Comparison of ENCODE assay signal across 19 cellular contexts in genomic region chr1:89518116-89518780, GRCh38. TPM values are rescaled to one million over a fixed set of nuclear protein-coding genes. Genes with fewer than 3 reads are reported as not detected.
A peak's percentile ranks its signal among the peaks of the same experiment; 100 is the strongest.
DNase-seq lines count a peak whose midpoint lies in the region; ATAC-seq and TF ChIP-seq lines count a peak whose summit lies in the region.
"Had no signal": no experiment of that assay in that cellular context is flagged by ENCODE, and none has a peak within 500 bp of the region (broad histone marks: within the 10 kb centered on the region; RNA-seq: fewer than 3 reads in every experiment).

No MANE protein-coding gene starts in this region.

- POLR2A ChIA-PET in IMR-90 (lab: Charles Lee; ENCODE audit: unreplicated experiment), result no interaction called here

- H3K4me3 ChIP-seq in IMR-90 (ENCODE audit: insufficient read depth, low read depth, low read length) (no peak overlapping the region), cardiac fibroblast (replicated peaks in 1 of 2; ENCODE audit: low read depth in 2 of 2, low read length in 2 of 2) (no peak overlapping the region), skeletal muscle cell (ENCODE audit: low read depth, low read length) (no peak overlapping the region)
- H3K4me3 ChIP-seq: BLaER1 treated with 17β-estradiol and CSF1 and Interleukin-3, amounts not matched to agents 10 nM and 100 nM; smooth muscle cell had no signal

- no peak overlapping the region for H2AFZ ChIP-seq in IMR-90 (replicated peaks; ENCODE audit: low read length, poor library complexity)

- H3K9me3 ChIP-seq in IMR-90 (ENCODE audit: control insufficient read depth, insufficient read depth, low read length), result no peaks in the 10 kb centered on the region

- no peak overlapping the region for H3K4ac ChIP-seq in IMR-90 (ENCODE audit: low read depth, low read length)

- H3K9me1 ChIP-seq in IMR-90 (ENCODE audit: insufficient read depth, low read length), result no peaks in the 10 kb centered on the region

- H3K14ac ChIP-seq in IMR-90 (replicated peaks; ENCODE audit: low read depth, low read length), result no peak overlapping the region

- H4K8ac ChIP-seq in IMR-90 (ENCODE audit: low read depth in 2 of 2, low read length in 2 of 2), result no peak overlapping the region

- peaks cover 3% of the 10 kb centered on the region for H3K36me3 Mint-ChIP-seq in activated naive CD4-positive, alpha-beta T cell treated with anti-CD3 and anti-CD28 coated beads, Interleukin-2, amount 10 ng/mL, durations not matched to agents 7 days and 5 days
- no peaks in the 10 kb centered on the region for H3K36me3 Mint-ChIP-seq in HFFc6 (ENCODE audit: low read depth)
- H3K36me3 Mint-ChIP-seq: type B pancreatic cell had no signal

- no peak for TF ChIP-seq RAD21 in IMR-90 (IDR thresholded peaks at IDR 0.05; ENCODE audit: low read length)

- TF ChIP-seq POLR2A in IMR-90 (IDR thresholded peaks at IDR 0.05; ENCODE audit: low read depth, low read length), result no peak

- H4K5ac ChIP-seq in IMR-90 (ENCODE audit: low read depth, low read length), result no peak overlapping the region

- no peaks in the 10 kb centered on the region for H3K27me3 ChIP-seq in IMR-90 (ENCODE audit: control insufficient read depth, insufficient read depth, low read length)
- H3K27me3 ChIP-seq: BLaER1 treated with 17β-estradiol and CSF1 and Interleukin-3, amounts not matched to agents 10 nM and 100 nM had no signal

- H3K4me3 Mint-ChIP-seq in activated naive CD4-positive, alpha-beta T cell treated with anti-CD3 and anti-CD28 coated beads, Interleukin-2, amount 10 ng/mL, durations not matched to agents 7 days and 5 days, result no peak overlapping the region
- no peak overlapping the region for H3K4me3 Mint-ChIP-seq in HFFc6
- H3K4me3 Mint-ChIP-seq: activated T-cell treated with anti-CD3 and anti-CD28 coated beads, Interleukin-2, amount 50 U/mL, for 24 hours; type B pancreatic cell had no signal

- no CpG with 5 or more reads among the region's 6 CpGs for WGBS in IMR-90 (ENCODE audit: extremely low coverage in 2 of 2, insufficient read length in 1 of 2), 2 experiments

- no TSS peak for BruUV-seq in IMR-90 (replicated peaks; lab: Mats Ljungman, UMichigan)

- no peaks in the 10 kb centered on the region for H3K79me1 ChIP-seq in IMR-90 (ENCODE audit: low read depth in 1 of 2, low read length in 2 of 2)

- no peak overlapping the region for H3K23ac ChIP-seq in IMR-90 (ENCODE audit: low read depth, low read length)

- H4K20me1 ChIP-seq in IMR-90 (ENCODE audit: insufficient read depth, low read length), result no peaks in the 10 kb centered on the region
- H4K20me1 ChIP-seq: BLaER1 treated with 17β-estradiol and CSF1 and Interleukin-3, amounts not matched to agents 10 nM and 100 nM had no signal

- H3K4me2 ChIP-seq in IMR-90 (ENCODE audit: low read depth, low read length), result no peak overlapping the region
- H3K4me2 ChIP-seq: smooth muscle cell had no signal

- H3K9me3 Mint-ChIP-seq in activated naive CD4-positive, alpha-beta T cell treated with anti-CD3 and anti-CD28 coated beads, Interleukin-2, amount 10 ng/mL, durations not matched to agents 7 days and 5 days, result peaks cover 2% of the 10 kb centered on the region
- H3K9me3 Mint-ChIP-seq in HFFc6, result no peaks in the 10 kb centered on the region
- H3K9me3 Mint-ChIP-seq: type B pancreatic cell had no signal

- in situ Hi-C loops in IMR-90 (cut with MboI; ENCODE audit: low sequenced_read_pairs), result no loop called here

- CTCF ChIA-PET in IMR-90 (lab: Yijun Ruan, JAX), result interaction anchor here (1.6 kb wide), 1 partner anchor 245 kb away, joined by 5 read pairs; no protein-coding TSS in a partner anchor
- CTCF ChIA-PET in activated naive CD4-positive, alpha-beta T cell treated with anti-CD3 and anti-CD28 coated beads, Interleukin-2, amount 10 ng/mL, durations not matched to agents 7 days and 5 days (lab: Charles Lee), result interaction anchor here (0.6 to 3.2 kb wide), 10 partner anchors 10 to 245 kb away, joined by 3 to 18 read pairs (median 4); no protein-coding TSS in a partner anchor

- no peak overlapping the region for H4K91ac ChIP-seq in IMR-90 (ENCODE audit: insufficient read depth, low read depth, low read length)

- no peak overlapping the region for H2BK15ac ChIP-seq in IMR-90 (ENCODE audit: low read depth, low read length)

- H3K27me3 Mint-ChIP-seq in activated naive CD4-positive, alpha-beta T cell treated with anti-CD3 and anti-CD28 coated beads, Interleukin-2, amount 10 ng/mL, durations not matched to agents 7 days and 5 days, result peaks cover 16% of the 10 kb centered on the region
- peaks cover 9% of the 10 kb centered on the region for H3K27me3 Mint-ChIP-seq in HFFc6 (ENCODE audit: insufficient read depth)
- H3K27me3 Mint-ChIP-seq: type B pancreatic cell had no signal

- ATAC-seq in IMR-90 (ENCODE audit: low read depth), result no peak
- peak; percentile 87 for ATAC-seq in left ventricle myocardium superior
- ATAC-seq in HG03354 (IDR thresholded peaks at IDR 0.05; ENCODE audit: poor library complexity, severe bottlenecking, unreplicated experiment), result no peak
- ATAC-seq: HCT116 had no signal

- no peak overlapping the region for H3K9ac ChIP-seq in IMR-90 (ENCODE audit: low read depth, low read length)
- H3K9ac ChIP-seq: BLaER1 treated with 17β-estradiol and CSF1 and Interleukin-3, amounts not matched to agents 10 nM and 100 nM had no signal

- intact Hi-C loops in IMR-90 (cut with micrococcal nuclease), result no loop called here
- intact Hi-C loops in left ventricle myocardium superior (cut with micrococcal nuclease), result no loop called here

- dilution Hi-C loops in IMR-90 (cut with HindIII; ENCODE audit: low sequenced_read_pairs, unreplicated experiment), result no loop called here

- no peaks in the 10 kb centered on the region for H3K36me3 ChIP-seq in IMR-90 (ENCODE audit: control insufficient read depth, insufficient read depth, low read length)
- H3K36me3 ChIP-seq: BLaER1 treated with 17β-estradiol and CSF1 and Interleukin-3, amounts not matched to agents 10 nM and 100 nM had no signal

- H3K56ac ChIP-seq in IMR-90 (ENCODE audit: extremely low read depth, insufficient read depth, low read length), result no peak overlapping the region

- TF ChIP-seq CTCF in IMR-90 (conservative IDR thresholded peaks at IDR 0.05; ENCODE audit: low read depth, low read length), result no peak
- TF ChIP-seq CTCF in cardiac fibroblast (IDR thresholded peaks at IDR 0.05; ENCODE audit: low read depth, low read length), result no peak
- no peak for TF ChIP-seq CTCF in HFFc6 (IDR thresholded peaks at IDR 0.05)

- H3K4me1 Mint-ChIP-seq in activated naive CD4-positive, alpha-beta T cell treated with anti-CD3 and anti-CD28 coated beads, Interleukin-2, amount 10 ng/mL, durations not matched to agents 7 days and 5 days, result no peaks in the 10 kb centered on the region
- H3K4me1 Mint-ChIP-seq in HFFc6 (ENCODE audit: low read depth), result peaks cover 16% of the 10 kb centered on the region

- no peak overlapping the region for H2BK5ac ChIP-seq in IMR-90 (ENCODE audit: low read depth, low read length, poor library complexity, severe bottlenecking)

- peaks cover 4% of the 10 kb centered on the region for H3K4me1 ChIP-seq in IMR-90 (ENCODE audit: control insufficient read depth, insufficient read depth, low read length)

- no peak overlapping the region for H2AK5ac ChIP-seq in IMR-90 (ENCODE audit: low read depth, low read length)

- H2AK9ac ChIP-seq in IMR-90 (replicated peaks; ENCODE audit: low read depth, low read length, poor library complexity), result no peak overlapping the region

- no peak overlapping the region for H3K27ac ChIP-seq in IMR-90 (ENCODE audit: insufficient read depth, low read length)
- H3K27ac ChIP-seq: BLaER1 treated with 17β-estradiol and CSF1 and Interleukin-3, amounts not matched to agents 10 nM and 100 nM had no signal

- H2BK20ac ChIP-seq in IMR-90 (ENCODE audit: low read depth, low read length), result no peak overlapping the region

- no peak overlapping the region for H2BK120ac ChIP-seq in IMR-90 (ENCODE audit: low read depth, low read length)

- peak; percentile 18 for DNase-seq in IMR-90
- peak; percentile 45 to 62 for DNase-seq in cardiac fibroblast (ENCODE audit: low read depth in 2 of 2)
- no peak for DNase-seq in left ventricle myocardium superior
- DNase-seq in skeletal muscle cell (ENCODE audit: low read depth), result peak; percentile 31
- no peak for DNase-seq in activated naive CD4-positive, alpha-beta T cell treated with anti-CD3 and anti-CD28 coated beads, Interleukin-2, amount 10 ng/mL, durations not matched to agents 7 days and 5 days
- DNase-seq in HFFc6, result no peak
- no peak for DNase-seq in NOMO-1 treated with DMSO at 0.1 percent for 48 hours (lab: John Stamatoyannopoulos, UW; ENCODE audit: unreplicated experiment)
- DNase-seq: activated CD4-positive, alpha-beta T cell treated with anti-CD3 and anti-CD28 coated beads, Interleukin-2, amount 50 U/mL, for 48 hours; activated T-cell treated with anti-CD3 and anti-CD28 coated beads, Interleukin-2, amount 50 U/mL, for 24 hours; glutamatergic neuron; islet precursor cell; NCI-H2029 treated with DMSO at 0.1 percent for 48 hours; NCI-H510A treated with DMSO at 0.1 percent for 48 hours; occipital lobe had no signal

- no peak overlapping the region for H3K27ac Mint-ChIP-seq in activated naive CD4-positive, alpha-beta T cell treated with anti-CD3 and anti-CD28 coated beads, Interleukin-2, amount 10 ng/mL, durations not matched to agents 7 days and 5 days
- no peak overlapping the region for H3K27ac Mint-ChIP-seq in HFFc6
- H3K27ac Mint-ChIP-seq: activated T-cell treated with anti-CD3 and anti-CD28 coated beads, Interleukin-2, amount 50 U/mL, for 24 hours; type B pancreatic cell had no signal

- H3K18ac ChIP-seq in IMR-90 (ENCODE audit: low read depth, low read length), result no peak overlapping the region

TF ChIP-seq in IMR-90, 13 proteins besides CTCF, POLR2A, EP300 and RAD21 (continues in another document):
- no peak for TF ChIP-seq SMC3 (IDR thresholded peaks at IDR 0.05; ENCODE audit: low read depth, low read length)
- TF ChIP-seq USF2 (IDR thresholded peaks at IDR 0.05; ENCODE audit: low read depth, low read length), result no peak
- TF ChIP-seq NFE2L2 (IDR thresholded peaks at IDR 0.05; ENCODE audit: low read depth, low read length), result no peak
- TF ChIP-seq CHD1 (IDR thresholded peaks at IDR 0.05; ENCODE audit: low read depth, low read length), result no peak
- TF ChIP-seq MAZ (IDR thresholded peaks at IDR 0.05; ENCODE audit: borderline replicate concordance, low read depth, low read length), result no peak
- TF ChIP-seq CEBPB (IDR thresholded peaks at IDR 0.05; ENCODE audit: low read depth, low read length), result no peak

RNA-seq across cellular contexts. Expression of gene LRRC8B, which starts 6.4 kb away (rescaled TPM):
- 1.4 and 1.8 TPM in 2 replicates for total RNA-seq in IMR-90 (2012; rRNA removed)
- polyA plus RNA-seq in IMR-90 (2012; rRNA removed), result 0.44 and 0.74 TPM in 2 replicates
- 0.10 and 0.33 TPM in 2 replicates for polyA plus RNA-seq in IMR-90 (2012; cell fraction: cytosol; rRNA removed)
- polyA plus RNA-seq in IMR-90 (2012; cell fraction: nucleus; rRNA removed; ENCODE audit: low replicate concordance), result 0.21 and 0.48 TPM in 2 replicates
- 2.5 TPM for total RNA-seq in left ventricle myocardium superior
- total RNA-seq in HFFc6 (2021; fragmentation: NEBNext Ultra II Directional; extraction: Animal tissue kit (Norgen Biotek cat#: 25700)), result under 1 TPM; 0.07 to 0.57 (median 0.15) TPM

Comparison
In these comparisons a context has a peak if more than half of its experiments do, and no peak if none do; other contexts are left out.
1. DNase-seq: peak in IMR-90 (single experiment), cardiac fibroblast (2 of 2) and skeletal muscle cell (single experiment); none in left ventricle myocardium superior (single experiment), activated naive CD4-positive, alpha-beta T cell treated with anti-CD3 and anti-CD28 coated beads, Interleukin-2, amount 10 ng/mL, durations not matched to agents 7 days and 5 days (single experiment), HFFc6 (single experiment) and NOMO-1 treated with DMSO at 0.1 percent for 48 hours (single experiment).